Comparison of ENCODE assay signal across 8 cellular contexts in the genomic region with DNA sequence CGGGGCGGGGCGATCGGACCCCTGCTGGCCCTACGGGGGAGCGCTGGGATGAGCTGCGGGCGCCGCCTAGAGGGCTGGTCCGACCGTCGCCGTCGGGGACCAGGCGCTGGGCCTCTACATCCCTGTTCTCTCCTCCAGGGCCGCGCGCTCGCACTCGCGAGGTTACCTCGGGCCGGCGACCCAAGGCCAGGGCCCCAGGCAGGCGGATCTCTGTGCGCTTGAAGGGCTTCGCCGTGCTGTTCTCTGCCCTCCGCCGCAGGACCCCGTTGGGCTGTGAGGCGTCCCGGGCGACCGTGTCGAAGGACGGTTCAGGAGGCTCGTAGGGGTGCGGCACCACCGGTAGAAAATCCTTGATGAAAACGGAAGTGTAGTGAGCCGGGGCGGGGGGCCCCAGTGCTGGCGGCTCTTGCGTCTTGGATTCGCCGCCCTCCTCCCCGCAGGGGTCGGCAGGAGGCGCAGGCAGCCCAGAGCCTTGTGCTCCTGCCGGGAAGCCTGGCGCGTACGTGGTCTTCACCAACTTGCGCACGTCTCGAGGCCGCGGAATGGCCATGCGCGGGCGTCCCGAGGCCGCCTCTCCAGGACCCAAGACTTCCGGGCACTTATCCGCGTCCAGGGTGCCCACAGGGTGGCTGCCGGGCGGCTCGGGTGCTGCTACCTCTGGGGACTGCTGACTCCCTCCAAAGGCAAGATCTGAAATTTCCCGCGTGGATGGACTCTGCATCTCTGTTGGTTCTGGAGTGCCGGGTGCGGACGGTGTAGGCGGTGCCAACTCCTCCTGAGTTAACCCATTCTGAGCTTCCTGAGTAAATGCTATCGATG. TPM values are rescaled to one million over a fixed set of nuclear protein-coding genes. Genes with fewer than 3 reads are reported as not detected.
DNase-seq lines count a peak whose midpoint lies in the region; ATAC-seq and TF ChIP-seq lines count a peak whose summit lies in the region.

No MANE protein-coding gene starts in this region.

- peak; percentile 68 for DNase-seq in SIG-M5 treated with dmso at 0.1 percent for 504 hours (lab: John Stamatoyannopoulos, UW; ENCODE audit: unreplicated experiment)
- no peak for DNase-seq in SIG-M5 (lab: John Stamatoyannopoulos, UW)
- DNase-seq in NOMO-1 (lab: John Stamatoyannopoulos, UW; ENCODE audit: unreplicated experiment in 2 of 2), result peak; percentile 85 to 86
- peak; percentile 49 for DNase-seq in activated T-cell treated with anti-CD3 and anti-CD28 coated beads for 4 hours
- DNase-seq in fibroblast of gingiva (ENCODE audit: low read depth), result peak; percentile 66
- peak in 1 of 5 donors; percentile 69 for DNase-seq in ovary
- peak; percentile 84 for DNase-seq in upper lobe of right lung

- TF ChIP-seq CTCF in ovary (IDR thresholded peaks at IDR 0.05) (peak in 1 of 3 donors; percentile 5), upper lobe of right lung (IDR thresholded peaks at IDR 0.05) (peak; percentile 53)

- H3K4me3 ChIP-seq in ovary (peak overlapping the region; percentile 35), upper lobe of right lung (peak overlapping the region; percentile 58)

- H3K4me1 ChIP-seq in ovary (ENCODE audit: insufficient read depth) (peaks cover 9% of the 10 kb centered on the region), upper lobe of right lung (peaks cover 28% of the 10 kb centered on the region)

- intact Hi-C loops in ovary (cut with DNase I) (no loop called here), upper lobe of right lung (cut with DNase I) (no loop called here)

- peak; percentile 43 for ATAC-seq in HG02938 (IDR thresholded peaks at IDR 0.05; ENCODE audit: unreplicated experiment)
- peak; percentile 77 for ATAC-seq in upper lobe of right lung

- H3K27me3 ChIP-seq in ovary (peaks cover 5% of the 10 kb centered on the region), upper lobe of right lung (peaks cover 19% of the 10 kb centered on the region)

- WGBS in ovary, 3 donors, result 4 to 12% (median 5%) methylated on average over 31 to 77 of the region's 77 CpGs

- H3K27ac ChIP-seq in ovary (no peak overlapping the region), upper lobe of right lung (no peak overlapping the region)

- no peak for TF ChIP-seq EP300 in ovary (IDR thresholded peaks at IDR 0.05)

- no peak for TF ChIP-seq POLR2A in ovary (IDR thresholded peaks at IDR 0.05)

- H3K9me3 ChIP-seq in ovary, result no peaks in the 10 kb centered on the region
- no peaks in the 10 kb centered on the region for H3K9me3 ChIP-seq in upper lobe of right lung

- H3K36me3 ChIP-seq in ovary (no peaks in the 10 kb centered on the region), upper lobe of right lung (no peaks in the 10 kb centered on the region)

RNA-seq across cellular contexts. Expression of a gene that starts 2.0 kb away (rescaled TPM):
- total RNA-seq in ovary (1 to 10 TPM in 4 of 7 donors, under 1 TPM in 3; 0.60 to 2.0 (median 1.0) TPM), upper lobe of right lung (1.9 TPM)
- polyA plus RNA-seq in ovary, result 1 to 10 TPM in 1 of 2 donors, under 1 TPM in 1; 0.65 to 1.0 TPM

RNA-seq across cellular contexts. Expression of a gene that starts 3.2 kb away (rescaled TPM):
- total RNA-seq in ovary (1 to 10 TPM in 3 of 7 donors, under 1 TPM in 3, not detected in 1; 0.50 to 1.8 (median 1.2) TPM), upper lobe of right lung (5.2 TPM)
- polyA plus RNA-seq in ovary, result 1 to 10 TPM in 1 of 2 donors, under 1 TPM in 1; 0.91 to 1.7 TPM

RNA-seq across cellular contexts. Expression of a gene that starts 9.8 kb away (rescaled TPM):
- total RNA-seq in ovary, result 10 to 100 TPM in 1 of 7 donors, 1 to 10 TPM in 3, under 1 TPM in 1, not detected in 2; 0.10 to 14.5 (median 1.2) TPM
- polyA plus RNA-seq in ovary, result under 1 TPM in 1 of 2 donors, not detected in 1; 0.05 TPM
- not detected for total RNA-seq in upper lobe of right lung

RNA-seq across cellular contexts. Expression of a gene that starts 11.0 kb away (rescaled TPM):
- total RNA-seq in ovary (1 to 10 TPM; 2.1 to 4.7 (median 3.3) TPM), upper lobe of right lung (4.5 TPM)
- polyA plus RNA-seq in ovary, result 1 to 10 TPM; 6.5 to 6.7 TPM

RNA-seq across cellular contexts. Expression of a gene that starts 46.4 kb away (rescaled TPM):
- total RNA-seq in ovary, result 10 to 100 TPM in 6 of 7 donors, 1 to 10 TPM in 1; 5.2 to 31.0 (median 22.4) TPM
- polyA plus RNA-seq in ovary, result 10 to 100 TPM; 11.1 to 35.6 TPM
- 11.9 TPM for total RNA-seq in upper lobe of right lung
